ENCODE assay signal across 8 cellular contexts in the genomic region with DNA sequence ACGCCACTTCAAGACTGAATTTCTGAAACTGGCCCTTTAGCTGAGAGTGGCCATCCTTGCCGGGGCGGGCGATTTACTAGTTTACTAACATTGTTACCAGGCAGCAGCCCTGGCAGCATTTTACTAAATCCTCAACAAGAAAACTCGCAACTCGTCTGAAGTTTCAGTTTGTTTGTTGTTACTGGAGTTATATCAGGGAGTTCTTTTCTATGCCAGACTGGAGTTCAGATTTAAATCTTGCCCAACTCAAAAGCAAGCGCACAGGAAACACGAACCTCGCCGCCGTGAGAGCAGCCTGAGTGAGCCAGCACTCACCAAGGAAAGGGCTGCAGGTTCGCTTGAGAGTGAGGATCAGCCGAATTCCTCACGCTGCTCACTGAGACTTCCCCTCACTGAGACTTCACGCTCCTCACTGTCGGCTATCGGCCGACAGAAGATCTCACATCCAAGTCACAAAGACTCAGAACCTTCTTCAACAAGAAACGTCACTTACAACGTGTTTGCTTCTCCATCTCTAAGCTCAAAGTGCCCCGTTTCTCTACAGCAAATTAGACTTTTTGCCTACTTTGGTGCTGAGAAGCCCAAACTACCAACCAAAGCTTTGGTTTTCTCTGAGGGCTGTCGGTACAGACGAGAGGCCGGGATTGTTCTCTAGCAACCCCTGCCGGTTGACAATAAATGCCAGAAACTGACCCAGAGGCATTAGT.
DNase-seq lines count a peak whose midpoint lies in the region; ATAC-seq and TF ChIP-seq lines count a peak whose summit lies in the region.

No MANE protein-coding gene starts in this region.

- peak overlapping the region; percentile 96 for H3K4me2 ChIP-seq in osteoblast (ENCODE audit: insufficient read depth, low read length)

- TF ChIP-seq CTCF in Peyer's patch (IDR thresholded peaks at IDR 0.05) (peak; percentile 42 to 70 (median 60)), gastroesophageal sphincter (IDR thresholded peaks at IDR 0.05) (peak; percentile 35 to 71 (median 58)), osteoblast (IDR thresholded peaks at IDR 0.05; ENCODE audit: extremely low read depth, low read depth, low read length) (peak; percentile 86), thoracic aorta (IDR thresholded peaks at IDR 0.05) (peak; percentile 45)

- DNase-seq in Peyer's patch (peak; percentile 53 to 79 (median 55)), osteoblast (ENCODE audit: insufficient read length, low spot score, missing footprints) (peak; percentile 50), thoracic aorta (ENCODE audit: low spot score) (no peak), NCI-H1694 treated with DMSO at 0.1 percent for 48 hours (lab: John Stamatoyannopoulos, UW) (no peak)
- DNase-seq in activated naive CD4-positive, alpha-beta T cell treated with Interleukin-2 at 50 U/mL for 16 hours, result peak; percentile 68

- no peaks in the 10 kb centered on the region for H3K36me3 ChIP-seq in Peyer's patch
- H3K36me3 ChIP-seq in gastroesophageal sphincter, result no peaks in the 10 kb centered on the region
- H3K36me3 ChIP-seq in osteoblast (ENCODE audit: insufficient read depth, low read length), result no peaks in the 10 kb centered on the region
- no peaks in the 10 kb centered on the region for H3K36me3 ChIP-seq in thoracic aorta

- H3K27ac ChIP-seq in Peyer's patch, result peak overlapping the region; percentile 11 to 60 (median 28)
- H3K27ac ChIP-seq in gastroesophageal sphincter, result peak overlapping the region in 3 of 4 donors; percentile 40 to 74 (median 70)
- peak overlapping the region; percentile 55 for H3K27ac ChIP-seq in osteoblast (ENCODE audit: low read depth, low read length)
- peak overlapping the region in 1 of 2 donors; percentile 2 for H3K27ac ChIP-seq in thoracic aorta

- H3K4me3 ChIP-seq in Peyer's patch (peak overlapping the region; percentile 29 to 45 (median 32)), gastroesophageal sphincter (peak overlapping the region; percentile 47 to 49), osteoblast (ENCODE audit: insufficient read depth, low read length) (peak overlapping the region; percentile 68), thoracic aorta (peak overlapping the region; percentile 66)

- H3K79me2 ChIP-seq in osteoblast (ENCODE audit: insufficient read depth, low read length), result no peaks in the 10 kb centered on the region

- peak overlapping the region; percentile 96 for H2AFZ ChIP-seq in osteoblast (ENCODE audit: low read length)

- H3K27me3 ChIP-seq in Peyer's patch (no peaks in the 10 kb centered on the region), gastroesophageal sphincter (no peaks in the 10 kb centered on the region), osteoblast (ENCODE audit: insufficient read depth, low read length) (peaks cover 21% of the 10 kb centered on the region), thoracic aorta (replicated peaks; ENCODE audit: insufficient read depth) (no peaks in the 10 kb centered on the region)

- H3K4me1 ChIP-seq in Peyer's patch, result no peaks in the 10 kb centered on the region
- H3K4me1 ChIP-seq in gastroesophageal sphincter, result peaks cover 0 to 10% (median 4%) of the 10 kb centered on the region in 3 donors
- peaks cover 19% of the 10 kb centered on the region for H3K4me1 ChIP-seq in osteoblast (ENCODE audit: insufficient read depth, low read length)
- peaks cover 0 to 8% of the 10 kb centered on the region in 2 donors for H3K4me1 ChIP-seq in thoracic aorta (ENCODE audit: control insufficient read depth in 1 of 2, low read depth in 2 of 2)

- no peak for TF ChIP-seq EP300 in gastroesophageal sphincter (IDR thresholded peaks at IDR 0.05)

- ATAC-seq in GM18498 (IDR thresholded peaks at IDR 0.05; ENCODE audit: unreplicated experiment) (peak; percentile 86), HG02885 (IDR thresholded peaks at IDR 0.05; ENCODE audit: poor library complexity, unreplicated experiment) (peak; percentile 92), gastroesophageal sphincter (peak; percentile 79), thoracic aorta (ENCODE audit: insufficient number of reproducible peaks, low FRiP score, low read depth) (peak; percentile 33)

- no peaks in the 10 kb centered on the region for H4K20me1 ChIP-seq in osteoblast (ENCODE audit: insufficient read depth, low read length)

- 0 to 4% methylated on average over 6 to 25 of the region's 25 CpGs for WGBS in gastroesophageal sphincter (ENCODE audit: low coverage in 1 of 2), 2 donors

- H3K9me3 ChIP-seq in Peyer's patch (no peaks in the 10 kb centered on the region), gastroesophageal sphincter (no peaks in the 10 kb centered on the region), osteoblast (ENCODE audit: low read depth, low read length) (no peaks in the 10 kb centered on the region), thoracic aorta (no peaks in the 10 kb centered on the region)

- no peak for TF ChIP-seq POLR2A in Peyer's patch (IDR thresholded peaks at IDR 0.05)
- TF ChIP-seq POLR2A in gastroesophageal sphincter (IDR thresholded peaks at IDR 0.05), result no peak

Comparison
In these comparisons a context has a peak if more than half of its experiments do, and no peak if none do; other contexts are left out.
1. ATAC-seq: peak in every context shown above with its lines; median percentile 92 in HG02885; 86 in GM18498; 79 in gastroesophageal sphincter; 33 in thoracic aorta.
2. DNase-seq: peak in Peyer's patch (3 of 3), activated naive CD4-positive, alpha-beta T cell treated with Interleukin-2 at 50 U/mL for 16 hours (single experiment) and osteoblast (single experiment); none in thoracic aorta (single experiment) and NCI-H1694 treated with DMSO at 0.1 percent for 48 hours (single experiment).
3. Peak in every context shown above with its lines, with median percentiles within 50 percentile points of each other: H3K4me3 ChIP-seq and CTCF ChIP-seq.